In genomic region chr16:1342526-1343427, GRCh38 we compare ENCODE assay signal across 8 cellular contexts. TPM values are rescaled to one million over a fixed set of nuclear protein-coding genes. Genes with fewer than 3 reads are reported as not detected.
DNase-seq lines count a peak whose midpoint lies in the region; TF ChIP-seq lines count a peak whose summit lies in the region.

No MANE protein-coding gene starts in this region.

- H2BK20ac ChIP-seq in H9 (ENCODE audit: low read depth, low read length, poor library complexity, severe bottlenecking), result no peak overlapping the region

- H3K4me1 Mint-ChIP-seq in H9 (peaks cover 6 to 7% of the 10 kb centered on the region in 2 experiments), neural crest cell (peaks cover 9% of the 10 kb centered on the region)

- H2BK15ac ChIP-seq in H9 (ENCODE audit: low read depth, low read length), result no peak overlapping the region

- H4K20me1 ChIP-seq in H9 (ENCODE audit: control insufficient read depth, insufficient read depth, insufficient read length), result no peaks in the 10 kb centered on the region

- TF ChIP-seq CTCF in H9 (conservative IDR thresholded peaks at IDR 0.05) (no peak), LNCaP clone FGC (IDR thresholded peaks at IDR 0.05; ENCODE audit: control insufficient read depth, extremely low read depth, insufficient read depth) (no peak), neural crest cell (conservative IDR thresholded peaks at IDR 0.05) (no peak), stomach (IDR thresholded peaks at IDR 0.05) (no peak)

- no peaks in the 10 kb centered on the region for H3K9me3 ChIP-seq in ES-I3 (ENCODE audit: control insufficient read depth, insufficient read depth, low read length)
- no peaks in the 10 kb centered on the region for H3K9me3 ChIP-seq in H9 (ENCODE audit: control insufficient read depth, low read depth, low read length)
- H3K9me3 ChIP-seq in stomach, result no peaks in the 10 kb centered on the region

- no peak overlapping the region for H2BK120ac ChIP-seq in H9 (ENCODE audit: low read depth, low read length, poor library complexity, severe bottlenecking)

- no peaks in the 10 kb centered on the region for H3K27me3 ChIP-seq in H9 (ENCODE audit: insufficient read depth, low read length)
- H3K27me3 ChIP-seq in stomach, result peaks cover 0 to 26% (median 0%) of the 10 kb centered on the region in 3 donors

- peak overlapping the region; percentile 30; the same call in 1 of the 2 replicates for H3K9ac ChIP-seq in ES-I3 (ENCODE audit: low read depth, low read length)
- H3K9ac ChIP-seq in H9 (ENCODE audit: extremely low read depth, insufficient read length, low read length), result no peak overlapping the region

- H4K5ac ChIP-seq in H9 (ENCODE audit: insufficient read length, low read depth, low read length), result no peak overlapping the region

- no peaks in the 10 kb centered on the region for H3K79me1 ChIP-seq in H9 (ENCODE audit: insufficient read depth, low read depth, low read length, poor library complexity, severe bottlenecking)

- no peak overlapping the region for H2BK12ac ChIP-seq in H9 (ENCODE audit: insufficient read length, low read depth, low read length)

- H3K4me3 ChIP-seq in LNCaP clone FGC (ENCODE audit: low read depth, low read length) (peak overlapping the region; percentile 52), stomach (peak overlapping the region; percentile 19 to 44 (median 33))

- peak overlapping the region; percentile 28 for H3K4me2 ChIP-seq in H9 (ENCODE audit: insufficient read depth, insufficient read length, low read length)

- H3K14ac ChIP-seq in H9 (ENCODE audit: insufficient read depth, low read length), result no peak overlapping the region

- intact Hi-C loops in stomach (cut with DNase I; ENCODE audit: low total_unique reads), result no loop called here

- peak; percentile 99 for DNase-seq in H9
- peak; percentile 95 for DNase-seq in LNCaP clone FGC (ENCODE audit: low read depth)
- peak; percentile 98 for DNase-seq in RKO (ENCODE audit: low spot score)
- DNase-seq in activated T-helper 1 cell treated with Interleukin-2 at 50 U/mL for 16 hours (ENCODE audit: low read depth), result peak; percentile 89
- peak; percentile 62 for DNase-seq in fibroblast of the conjunctiva (ENCODE audit: low read depth)
- peak; percentile 89 for DNase-seq in neural crest cell (ENCODE audit: low read depth, low spot score)
- peak; percentile 98 for DNase-seq in stomach

- H3K23me2 ChIP-seq in H9 (ENCODE audit: insufficient read length, low read depth, low read length, poor library complexity, severe bottlenecking), result no peaks in the 10 kb centered on the region

- peak overlapping the region; percentile 61 to 80 for H3K4me3 Mint-ChIP-seq in H9
- H3K4me3 Mint-ChIP-seq in neural crest cell, result peak overlapping the region; percentile 89

- H3K4me1 ChIP-seq in ES-I3 (ENCODE audit: insufficient read depth, low read length) (no peaks in the 10 kb centered on the region; the same call in 1 of the 2 replicates), H9 (ENCODE audit: insufficient read depth, low read length) (no peaks in the 10 kb centered on the region), stomach (peaks cover 10 to 32% (median 21%) of the 10 kb centered on the region in 4 donors)

- H3K27me3 Mint-ChIP-seq in H9 (ENCODE audit: low read depth) (peaks cover 17% of the 10 kb centered on the region), neural crest cell (ENCODE audit: low read depth) (peaks cover 16% of the 10 kb centered on the region)

- H3K36me3 ChIP-seq in ES-I3 (ENCODE audit: insufficient read depth, low read length) (no peaks in the 10 kb centered on the region), stomach (peaks cover 0 to 6% (median 5%) of the 10 kb centered on the region in 4 donors)

- no peak overlapping the region for H2AFZ ChIP-seq in H9 (ENCODE audit: low read length)

- H4K91ac ChIP-seq in H9 (ENCODE audit: insufficient read length, low read depth, low read length), result no peak overlapping the region

- no peak overlapping the region for H3K18ac ChIP-seq in H9 (ENCODE audit: insufficient read length, low read depth, low read length)

- no peaks in the 10 kb centered on the region for H3K79me2 ChIP-seq in H9 (ENCODE audit: insufficient read depth, low read length)

- WGBS in H9 (ENCODE audit: extremely low coverage, insufficient read length, low lambda C conversion rate), result no CpG with 5 or more reads among the region's 49 CpGs
- WGBS in stomach, 5 donors, result 3 to 9% (median 4%) methylated on average over 30 to 49 of the region's 49 CpGs

- no peak overlapping the region for H3K23ac ChIP-seq in H9 (ENCODE audit: insufficient read length, low read depth, low read length)

- no peak overlapping the region for H3K4ac ChIP-seq in H9 (ENCODE audit: low read depth, low read length)

- no peaks in the 10 kb centered on the region for H3K36me3 Mint-ChIP-seq in H9 (ENCODE audit: insufficient read depth in 1 of 3, low read depth in 3 of 3)
- H3K36me3 Mint-ChIP-seq in neural crest cell (ENCODE audit: low read depth), result no peaks in the 10 kb centered on the region

- no peak overlapping the region for H3K27ac ChIP-seq in H9 (ENCODE audit: insufficient read length, low read depth, low read length)
- H3K27ac ChIP-seq in stomach, result peak overlapping the region in 1 of 5 donors; percentile 53

- H3K27ac Mint-ChIP-seq in H9 (no peak overlapping the region), neural crest cell (ENCODE audit: unreplicated experiment) (peak overlapping the region; percentile 75)

- H2AK5ac ChIP-seq in H9 (ENCODE audit: insufficient read length, low read length), result no peak overlapping the region

- no peak for TF ChIP-seq EP300 in stomach (IDR thresholded peaks at IDR 0.05)

- no peak overlapping the region for H3K56ac ChIP-seq in H9 (ENCODE audit: insufficient read length, low read depth, low read length)

- H2BK5ac ChIP-seq in H9 (ENCODE audit: insufficient read length, low read length), result no peak overlapping the region

- H3K9me3 Mint-ChIP-seq in H9 (no peaks in the 10 kb centered on the region), neural crest cell (no peaks in the 10 kb centered on the region)

- no peak overlapping the region for H4K8ac ChIP-seq in H9 (replicated peaks; ENCODE audit: insufficient read length, low read depth, low read length)

- no peak for TF ChIP-seq POLR2A in stomach (IDR thresholded peaks at IDR 0.05)

- no peak overlapping the region for H3T11ph ChIP-seq in H9 (ENCODE audit: low read length)

RNA-seq across cellular contexts. Expression of gene TSR3, which starts 8.9 kb away (rescaled TPM):
- total RNA-seq in H9 (2021), result 58.8 and 65.0 TPM in 2 replicates
- total RNA-seq in neural crest cell, result 65.6 and 66.2 TPM in 2 replicates
- 100 to 1,000 TPM in 1 of 5 donors, 10 to 100 TPM in 3, 1 to 10 TPM in 1; 9.3 to 441 (median 41.1) TPM for total RNA-seq in stomach
- polyA plus RNA-seq in stomach, result 10 to 100 TPM; 65.6 to 74.5 (median 71.9) TPM

RNA-seq across cellular contexts. Expression of gene GNPTG, which starts 9.0 kb away (rescaled TPM):
- 29.4 and 29.7 TPM in 2 replicates for total RNA-seq in H9 (2021)
- total RNA-seq in neural crest cell, result 32.8 and 38.3 TPM in 2 replicates
- total RNA-seq in stomach, result 10 to 100 TPM; 32.5 to 87.9 (median 42.0) TPM
- 10 to 100 TPM; 30.0 to 56.1 (median 30.4) TPM for polyA plus RNA-seq in stomach

RNA-seq across cellular contexts. Expression of gene BAIAP3, which starts 9.3 kb away (rescaled TPM):
- 5.9 and 6.8 TPM in 2 replicates for total RNA-seq in H9 (2021)
- total RNA-seq in neural crest cell, result 3.4 and 4.0 TPM in 2 replicates
- total RNA-seq in stomach, result 10 to 100 TPM in 1 of 5 donors, 1 to 10 TPM in 4; 3.7 to 94.7 (median 6.7) TPM
- 1 to 10 TPM; 1.5 to 3.6 (median 2.5) TPM for polyA plus RNA-seq in stomach

RNA-seq across cellular contexts. Expression of gene UBE2I, which starts 33.3 kb away (rescaled TPM):
- total RNA-seq in H9 (2021) (286 and 290 TPM in 2 replicates), neural crest cell (301 and 311 TPM in 2 replicates), stomach (10 to 100 TPM; 42.0 to 71.0 (median 48.0) TPM)
- polyA plus RNA-seq in stomach, result 10 to 100 TPM; 42.2 to 48.2 (median 42.6) TPM
